In genomic region chr1:29123871-29124365, GRCh38 we compare ENCODE assay signal across 8 cellular contexts. TPM values are rescaled to one million over a fixed set of nuclear protein-coding genes. Genes with fewer than 3 reads are reported as not detected.
DNase-seq lines count a peak whose midpoint lies in the region; ATAC-seq and TF ChIP-seq lines count a peak whose summit lies in the region.

Gene TMEM200B (minus strand): TSS chr1:29123903. CDS start chr1:29121828, 2,075 bp downstream.

- peak; percentile 61 for DNase-seq in DMS53 (lab: John Stamatoyannopoulos, UW)
- DNase-seq in RWPE2 (ENCODE audit: low spot score): no peak
- no peak for DNase-seq in esophagus squamous epithelium (lab: John Stamatoyannopoulos, UW)
- DNase-seq in RPMI8226: no peak

- peak within 1 kb of the TSS; percentile 51 for H3K4me3 ChIP-seq in RWPE2 (ENCODE audit: severe bottlenecking)
- peak within 1 kb of the TSS; percentile 28 to 82 (median 66) for H3K4me3 ChIP-seq in esophagus squamous epithelium
- peak within 1 kb of the TSS; percentile 46 for H3K4me3 ChIP-seq in neuron (ENCODE audit: low read length)

- ATAC-seq in RWPE2 (ENCODE audit: low read depth): peak; percentile 35
- no peak for ATAC-seq in HG02642 (IDR thresholded peaks at IDR 0.05; ENCODE audit: poor library complexity, unreplicated experiment)
- no peak for ATAC-seq in GM18868 (IDR thresholded peaks at IDR 0.05; ENCODE audit: unreplicated experiment)
- no peak for ATAC-seq in GM21528 (IDR thresholded peaks at IDR 0.05; ENCODE audit: low FRiP score, unreplicated experiment)

- no CpG with 5 or more reads among the region's 50 CpGs for WGBS in esophagus squamous epithelium, 2 donors

- peaks cover 3% of the 10 kb centered on the region; the same call in 1 of the 2 replicates for H3K36me3 ChIP-seq in RWPE2 (ENCODE audit: low read depth)
- peaks cover 0 to 7% (median 0%) of the 10 kb centered on the region in 3 donors for H3K36me3 ChIP-seq in esophagus squamous epithelium
- peaks cover 10% of the 10 kb centered on the region for H3K36me3 ChIP-seq in neuron (ENCODE audit: insufficient read depth, low read length)

- H3K27ac ChIP-seq in RWPE2 (ENCODE audit: poor library complexity, severe bottlenecking) (peak within 1 kb of the TSS; percentile 37), esophagus squamous epithelium (peak within 1 kb of the TSS; percentile 79 to 97 (median 90))

- TF ChIP-seq CTCF in RWPE2 (IDR thresholded peaks at IDR 0.05; ENCODE audit: poor library complexity, severe bottlenecking) (no peak), esophagus squamous epithelium (IDR thresholded peaks at IDR 0.05) (no peak)

- no peaks in the 10 kb centered on the region for H3K9me3 ChIP-seq in RWPE2 (ENCODE audit: severe bottlenecking)
- H3K9me3 ChIP-seq in esophagus squamous epithelium: no peaks in the 10 kb centered on the region
- no peaks in the 10 kb centered on the region for H3K9me3 ChIP-seq in neuron (ENCODE audit: low read length)

- intact Hi-C loops in esophagus squamous epithelium (cut with DNase I): loop anchor here (10.0 kb wide), 1 partner anchor 61 kb away; the partner anchor contains the start of gene SRSF4

- H2AFZ ChIP-seq in neuron (ENCODE audit: low read depth, low read length): peak within 1 kb of the TSS; percentile 93

- TF ChIP-seq POLR2A in esophagus squamous epithelium (IDR thresholded peaks at IDR 0.05): no peak

- H3K4me1 ChIP-seq in RWPE2 (ENCODE audit: insufficient read depth, poor library complexity, severe bottlenecking): no peaks in the 10 kb centered on the region
- peaks cover 28 to 57% (median 38%) of the 10 kb centered on the region in 3 donors for H3K4me1 ChIP-seq in esophagus squamous epithelium
- peaks cover 9% of the 10 kb centered on the region for H3K4me1 ChIP-seq in neuron (ENCODE audit: insufficient read depth, low read length)

- H3K27me3 ChIP-seq in RWPE2 (ENCODE audit: insufficient read depth, poor library complexity, severe bottlenecking) (peaks cover 16% of the 10 kb centered on the region), esophagus squamous epithelium (peaks cover 0 to 49% (median 0%) of the 10 kb centered on the region in 4 donors), neuron (ENCODE audit: insufficient read depth, low read length) (no peaks in the 10 kb centered on the region)

RNA-seq across cellular contexts. Expression of gene TMEM200B, which starts in this region (rescaled TPM):
- 1 to 10 TPM in 3 of 4 donors, under 1 TPM in 1; 0.91 to 5.3 (median 3.4) TPM for total RNA-seq in esophagus squamous epithelium
